Comparison of ENCODE assay signal across 16 cellular contexts in the genomic region with DNA sequence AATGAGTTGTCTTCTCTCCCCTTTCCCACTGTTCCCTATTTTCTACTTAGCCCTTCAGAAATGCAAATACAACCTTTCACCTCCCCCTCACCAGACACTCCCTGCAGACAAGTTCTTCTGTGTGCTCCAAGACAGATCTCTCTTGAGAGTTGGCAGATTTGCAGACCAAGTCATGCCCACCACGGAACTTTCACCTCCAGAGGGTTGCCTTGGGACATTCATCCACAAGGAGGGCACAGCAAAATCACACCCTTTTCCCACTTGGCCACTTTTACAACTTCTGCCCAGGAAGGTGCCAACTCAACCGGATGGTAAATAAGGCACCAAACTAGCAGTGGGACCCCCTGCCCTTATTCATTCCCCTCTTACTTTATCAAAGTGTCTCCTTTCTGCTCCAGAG. TPM values are rescaled to one million over a fixed set of nuclear protein-coding genes. Genes with fewer than 3 reads are reported as not detected.
DNase-seq lines count a peak whose midpoint lies in the region; ATAC-seq, FAIRE-seq and TF ChIP-seq lines count a peak whose summit lies in the region.
"Had no signal": no experiment of that assay in that cellular context is flagged by ENCODE, and none has a peak within 500 bp of the region (broad histone marks: within the 10 kb centered on the region; RNA-seq: fewer than 3 reads in every experiment).

No MANE protein-coding gene starts in this region.

- H3K27me3 ChIP-seq in bronchial epithelial cell (ENCODE audit: control insufficient read depth, insufficient read depth, low read length) (peaks cover 2% of the 10 kb centered on the region), iPS-15b (ENCODE audit: control insufficient read depth, insufficient read depth, low read length) (peaks cover 97% of the 10 kb centered on the region)
- no peaks in the 10 kb centered on the region for H3K27me3 ChIP-seq in naive thymus-derived CD4-positive, alpha-beta T cell (ENCODE audit: control insufficient read depth in 2 of 2, insufficient read depth in 2 of 2, low read length in 2 of 2)
- H3K27me3 ChIP-seq: BLaER1 had no signal

- H3K9me3 Mint-ChIP-seq in activated CD4-positive, alpha-beta T cell treated with anti-CD3 and anti-CD28 coated beads, Interleukin-2, amount 10 ng/mL, durations not matched to agents 24 days and 14 days: peaks cover 2% of the 10 kb centered on the region
- H3K9me3 Mint-ChIP-seq in activated CD4-positive, alpha-beta T cell treated with anti-CD3 and anti-CD28 coated beads for 36 hours (ENCODE audit: low read depth): no peaks in the 10 kb centered on the region
- H3K9me3 Mint-ChIP-seq in naive thymus-derived CD4-positive, alpha-beta T cell: peaks cover 0 to 2% (median 0%) of the 10 kb centered on the region in 11 donors
- H3K9me3 Mint-ChIP-seq: CD4-positive, alpha-beta T cell had no signal

- H3K27ac Mint-ChIP-seq in activated CD4-positive, alpha-beta T cell treated with anti-CD3 and anti-CD28 coated beads, Interleukin-2, amount 10 ng/mL, durations not matched to agents 24 days and 14 days: no peak overlapping the region
- H3K27ac Mint-ChIP-seq in activated CD4-positive, alpha-beta T cell treated with anti-CD3 and anti-CD28 coated beads for 36 hours: no peak overlapping the region
- H3K27ac Mint-ChIP-seq in naive thymus-derived CD4-positive, alpha-beta T cell: no peak overlapping the region
- H3K27ac Mint-ChIP-seq: CD4-positive, alpha-beta T cell; H9 had no signal

- peak; percentile 50 for FAIRE-seq in bronchial epithelial cell (lab: Jason Lieb, UNC)
- FAIRE-seq: GM12892 had no signal

- POLR2A ChIA-PET in activated CD4-positive, alpha-beta T cell treated with anti-CD3 and anti-CD28 coated beads for 36 hours (lab: Charles Lee): no interaction called here
- POLR2A ChIA-PET in naive thymus-derived CD4-positive, alpha-beta T cell (lab: Charles Lee): no interaction called here

- ATAC-seq in activated CD4-positive, alpha-beta T cell treated with anti-CD3 and anti-CD28 coated beads for 36 hours: no peak
- ATAC-seq in naive thymus-derived CD4-positive, alpha-beta T cell: no peak

- H3K4me1 Mint-ChIP-seq in activated CD4-positive, alpha-beta T cell treated with anti-CD3 and anti-CD28 coated beads, Interleukin-2, amount 10 ng/mL, durations not matched to agents 24 days and 14 days: peaks cover 2% of the 10 kb centered on the region
- H3K4me1 Mint-ChIP-seq in activated CD4-positive, alpha-beta T cell treated with anti-CD3 and anti-CD28 coated beads for 36 hours: no peaks in the 10 kb centered on the region
- H3K4me1 Mint-ChIP-seq in naive thymus-derived CD4-positive, alpha-beta T cell: no peaks in the 10 kb centered on the region

- no peaks in the 10 kb centered on the region for H3K9me3 ChIP-seq in iPS-15b (ENCODE audit: control insufficient read depth, insufficient read depth, low read length)
- no peaks in the 10 kb centered on the region for H3K9me3 ChIP-seq in naive thymus-derived CD4-positive, alpha-beta T cell (ENCODE audit: control insufficient read depth in 2 of 3, low read length in 3 of 3)
- H3K9me3 ChIP-seq: BLaER1 had no signal

- H3K4me1 ChIP-seq in iPS-15b (ENCODE audit: control insufficient read depth, insufficient read depth, low read length): peaks cover 16% of the 10 kb centered on the region
- no peaks in the 10 kb centered on the region for H3K4me1 ChIP-seq in naive thymus-derived CD4-positive, alpha-beta T cell (ENCODE audit: control insufficient read depth in 2 of 2, insufficient read depth in 2 of 2, low read length in 2 of 2)

- H3K36me3 ChIP-seq in bronchial epithelial cell (ENCODE audit: control insufficient read depth, insufficient read depth, low read length) (no peaks in the 10 kb centered on the region), iPS-15b (ENCODE audit: control insufficient read depth, insufficient read depth, low read length) (no peaks in the 10 kb centered on the region)
- H3K36me3 ChIP-seq in naive thymus-derived CD4-positive, alpha-beta T cell (ENCODE audit: control insufficient read depth in 2 of 3, insufficient read depth in 3 of 3, low read length in 3 of 3): no peaks in the 10 kb centered on the region
- H3K36me3 ChIP-seq: BLaER1 had no signal

- peak; percentile 37 for DNase-seq in activated CD4-positive, alpha-beta T cell treated with anti-CD3 and anti-CD28 coated beads, Interleukin-2, amount 10 ng/mL, durations not matched to agents 24 days and 14 days
- no peak for DNase-seq in activated CD4-positive, alpha-beta T cell treated with anti-CD3 and anti-CD28 coated beads for 36 hours
- DNase-seq in bronchial epithelial cell (ENCODE audit: low read depth) (no peak), activated gamma-delta T cell (lab: John Stamatoyannopoulos, UW) (no peak)
- DNase-seq in stimulated activated CD4-positive, alpha-beta T cell treated with anti-CD3 and anti-CD28 coated beads, Interleukin-12 subunit alpha, Interleukin-12 subunit beta, amount 100 ng/mL, for 4 hours: no peak
- DNase-seq in naive thymus-derived CD4-positive, alpha-beta T cell: no peak
- DNase-seq: 8988T; AML-193; CD4-positive, alpha-beta T cell; DND-41; GDM1; GOT3; H9 had no signal

- no peak overlapping the region for H3K9ac ChIP-seq in iPS-15b (ENCODE audit: low read depth, low read length)
- H3K9ac ChIP-seq: BLaER1 had no signal

- peaks cover 17% of the 10 kb centered on the region for H3K27me3 Mint-ChIP-seq in activated CD4-positive, alpha-beta T cell treated with anti-CD3 and anti-CD28 coated beads, Interleukin-2, amount 10 ng/mL, durations not matched to agents 24 days and 14 days
- H3K27me3 Mint-ChIP-seq in activated CD4-positive, alpha-beta T cell treated with anti-CD3 and anti-CD28 coated beads for 36 hours: peaks cover 12% of the 10 kb centered on the region
- peaks cover 0 to 27% (median 13%) of the 10 kb centered on the region in 5 donors for H3K27me3 Mint-ChIP-seq in naive thymus-derived CD4-positive, alpha-beta T cell

- no peak overlapping the region for H3K4me3 Mint-ChIP-seq in activated CD4-positive, alpha-beta T cell treated with anti-CD3 and anti-CD28 coated beads, Interleukin-2, amount 10 ng/mL, durations not matched to agents 24 days and 14 days
- H3K4me3 Mint-ChIP-seq in activated CD4-positive, alpha-beta T cell treated with anti-CD3 and anti-CD28 coated beads for 36 hours: no peak overlapping the region
- no peak overlapping the region for H3K4me3 Mint-ChIP-seq in naive thymus-derived CD4-positive, alpha-beta T cell
- H3K4me3 Mint-ChIP-seq: CD4-positive, alpha-beta T cell; H9 had no signal

- CTCF ChIA-PET in activated CD4-positive, alpha-beta T cell treated with anti-CD3 and anti-CD28 coated beads for 36 hours (lab: Charles Lee): interaction anchor here (0.8 to 1.6 kb wide), 5 partner anchors 9 to 161 kb away, joined by 3 to 7 read pairs (median 4); no protein-coding TSS in a partner anchor
- CTCF ChIA-PET in naive thymus-derived CD4-positive, alpha-beta T cell (lab: Charles Lee): no interaction called here

- no peak overlapping the region for H3K4me3 ChIP-seq in bronchial epithelial cell (ENCODE audit: low read depth, low read length)
- peak overlapping the region; percentile 26 for H3K4me3 ChIP-seq in iPS-15b (ENCODE audit: low read depth, low read length)
- no peak overlapping the region for H3K4me3 ChIP-seq in naive thymus-derived CD4-positive, alpha-beta T cell (ENCODE audit: low read length)
- H3K4me3 ChIP-seq: BLaER1 had no signal

- intact Hi-C loops in activated CD4-positive, alpha-beta T cell treated with anti-CD3 and anti-CD28 coated beads, Interleukin-2, amount 10 ng/mL, durations not matched to agents 24 days and 14 days (cut with micrococcal nuclease): no loop called here
- intact Hi-C loops in activated CD4-positive, alpha-beta T cell treated with anti-CD3 and anti-CD28 coated beads for 36 hours (cut with DNase I, micrococcal nuclease): no loop called here
- intact Hi-C loops in naive thymus-derived CD4-positive, alpha-beta T cell (cut with micrococcal nuclease): no loop called here

- H3K36me3 Mint-ChIP-seq in activated CD4-positive, alpha-beta T cell treated with anti-CD3 and anti-CD28 coated beads, Interleukin-2, amount 10 ng/mL, durations not matched to agents 24 days and 14 days (ENCODE audit: low read depth): peaks cover 2% of the 10 kb centered on the region
- H3K36me3 Mint-ChIP-seq in activated CD4-positive, alpha-beta T cell treated with anti-CD3 and anti-CD28 coated beads for 36 hours (ENCODE audit: low read depth): no peaks in the 10 kb centered on the region
- no peaks in the 10 kb centered on the region for H3K36me3 Mint-ChIP-seq in naive thymus-derived CD4-positive, alpha-beta T cell

- H3K27ac ChIP-seq in naive thymus-derived CD4-positive, alpha-beta T cell (ENCODE audit: low read depth, low read length): no peak overlapping the region
- H3K27ac ChIP-seq: BLaER1 had no signal

- TF ChIP-seq CTCF in bronchial epithelial cell (IDR thresholded peaks at IDR 0.05; ENCODE audit: insufficient read depth, low read length, severe bottlenecking): no peak

RNA-seq across cellular contexts. Expression of a gene that starts 53.5 kb away (rescaled TPM):
- 0.90 and 1.2 TPM in 2 replicates for total RNA-seq in activated CD4-positive, alpha-beta T cell treated with anti-CD3 and anti-CD28 coated beads, Interleukin-2, amount 10 ng/mL, durations not matched to agents 24 days and 14 days
- total RNA-seq in activated CD4-positive, alpha-beta T cell treated with anti-CD3 and anti-CD28 coated beads for 36 hours: 1 to 10 TPM; 1.6 to 1.9 TPM
- 3.4 and 6.1 TPM in 2 replicates for total RNA-seq in bronchial epithelial cell
- total RNA-seq in naive thymus-derived CD4-positive, alpha-beta T cell: 1 to 10 TPM; 2.6 to 4.4 (median 3.0) TPM
- 1 to 10 TPM; 2.0 to 2.9 TPM for polyA plus RNA-seq in naive thymus-derived CD4-positive, alpha-beta T cell
- total RNA-seq: H9 had no signal
